17 cellular contexts compared by ENCODE assay signal in the genomic region with DNA sequence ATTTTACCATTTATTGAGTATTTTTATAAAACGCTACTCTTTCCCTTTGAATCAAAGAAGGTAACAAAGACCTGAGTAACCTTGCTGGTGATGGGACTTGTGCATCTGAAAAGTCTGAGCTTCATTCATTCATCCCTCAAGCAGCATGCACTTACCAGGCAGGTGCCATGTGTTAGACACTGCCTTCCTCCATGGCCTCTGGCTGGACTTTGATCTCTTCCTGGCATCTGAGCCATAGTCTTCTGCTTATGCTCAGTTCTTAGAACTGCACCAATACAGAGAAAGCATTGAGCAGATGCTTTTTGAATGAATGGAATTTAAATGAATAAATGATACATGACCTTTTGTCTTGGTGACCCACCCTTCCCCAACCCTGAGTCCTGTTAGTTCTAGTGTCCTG.
DNase-seq lines count a peak whose midpoint lies in the region; ATAC-seq, FAIRE-seq and TF ChIP-seq lines count a peak whose summit lies in the region.
"Had no signal": no experiment of that assay in that cellular context is flagged by ENCODE, and none has a peak within 500 bp of the region (broad histone marks: within the 10 kb centered on the region; RNA-seq: fewer than 3 reads in every experiment).

No MANE protein-coding gene starts in this region.

- CTCF ChIA-PET in HepG2 (lab: Yijun Ruan, JAX; ENCODE audit: low intra/inter-chr PET ratio, low total read pairs), result no interaction called here

- FAIRE-seq in HepG2 (lab: Jason Lieb, UNC), result no peak
- no peak for FAIRE-seq in pancreas (lab: Jason Lieb, UNC)
- FAIRE-seq: A549, GM12892, GM18507 had no signal

- intact Hi-C loops in HepG2 (cut with micrococcal nuclease; ENCODE audit: unreplicated experiment) (no loop called here), pancreas (cut with DNase I) (no loop called here)

- H3K9me3 ChIP-seq in liver (ENCODE audit: control insufficient read depth in 4 of 4, low read length in 3 of 4) (no peaks in the 10 kb centered on the region), HepG2 (ENCODE audit: low read length) (peaks cover 11% of the 10 kb centered on the region), esophagus (ENCODE audit: control insufficient read depth in 2 of 2, insufficient read depth in 1 of 2, low read depth in 1 of 2, low read length in 1 of 2) (peaks cover 0 to 2% of the 10 kb centered on the region in 2 donors), pancreas (no peaks in the 10 kb centered on the region)
- H3K9me3 ChIP-seq: HAP-1 had no signal

- no TSS peak for BruUV-seq in HepG2 (replicated peaks; lab: Mats Ljungman, UMichigan)

- H3K4me3 ChIP-seq in liver (ENCODE audit: low read depth in 1 of 3, low read length in 3 of 3) (no peak overlapping the region), HepG2 (replicated peaks in 1 of 3; ENCODE audit: insufficient read depth in 1 of 3, low read depth in 2 of 3, low read length in 3 of 3) (no peak overlapping the region), esophagus (ENCODE audit: low read depth in 1 of 2, low read length in 2 of 2) (no peak overlapping the region), pancreas (no peak overlapping the region)
- H3K4me3 ChIP-seq: A549, BLaER1, GM23248, HAP-1 had no signal

- no peaks in the 10 kb centered on the region for H3K79me2 ChIP-seq in HepG2 (ENCODE audit: insufficient read depth, low read length)

- no peak for TF ChIP-seq EP300 in HepG2 (IDR thresholded peaks at IDR 0.05; ENCODE audit: low read depth in 2 of 2, low read length in 2 of 2)
- TF ChIP-seq EP300 in HepG2 (CRISPR knock-in tag; IDR thresholded peaks at IDR 0.05; ENCODE audit: borderline replicate concordance), result no peak

- H3K4me1 Mint-ChIP-seq in activated T-cell treated with anti-CD3 and anti-CD28 coated beads, Interleukin-2, amount 50 U/mL, for 4 hours (ENCODE audit: low read depth), result no peaks in the 10 kb centered on the region
- H3K4me1 Mint-ChIP-seq: CD4-positive, alpha-beta memory T cell had no signal

- no peak for TF ChIP-seq POLR2A in HepG2 (IDR thresholded peaks at IDR 0.05; ENCODE audit: insufficient read depth in 1 of 2, low read depth in 2 of 2, low read length in 2 of 2)

- H3K4me1 ChIP-seq in liver (ENCODE audit: control insufficient read depth in 4 of 4, insufficient read depth in 4 of 4, low read length in 3 of 4), result peaks cover 7 to 15% (median 9%) of the 10 kb centered on the region in 4 donors
- H3K4me1 ChIP-seq in HepG2 (ENCODE audit: insufficient read depth, low read length), result peaks cover 2% of the 10 kb centered on the region
- H3K4me1 ChIP-seq in esophagus (ENCODE audit: control insufficient read depth in 2 of 2, insufficient read depth in 2 of 2, low read length in 1 of 2), result peaks cover 0 to 3% of the 10 kb centered on the region in 2 donors
- H3K4me1 ChIP-seq in pancreas, result peaks cover 8 to 15% (median 13%) of the 10 kb centered on the region in 3 donors
- H3K4me1 ChIP-seq: A549, HAP-1 had no signal

- in situ Hi-C loops in HepG2 (cut with HindIII; ENCODE audit: extremely low pct_ligation_motif_present, low pct_unique_long_range_greater_than_20kb), result no loop called here

- H3K9ac ChIP-seq in liver (ENCODE audit: low read depth in 1 of 2, low read length in 2 of 2) (no peak overlapping the region), HepG2 (ENCODE audit: insufficient read depth, low read depth, low read length) (no peak overlapping the region)
- H3K9ac ChIP-seq: BLaER1, GM23248 had no signal

- ATAC-seq in HepG2, result no peak
- peak; percentile 46 to 74 (median 65) for ATAC-seq in pancreas
- no peak for ATAC-seq in activated T-cell treated with anti-CD3 and anti-CD28 coated beads, Interleukin-2, amount 50 U/mL, for 4 hours
- ATAC-seq in SK-N-SH treated with all-trans-retinoic acid at 6 μM for 48 hours, result no peak
- ATAC-seq: A549 had no signal

- TF ChIP-seq CTCF in liver (IDR thresholded peaks at IDR 0.05; ENCODE audit: low read depth, low read length, missing input control), result no peak
- no peak for TF ChIP-seq CTCF in HepG2 (CRISPR knock-in tag; IDR thresholded peaks at IDR 0.05)
- TF ChIP-seq CTCF in pancreas (IDR thresholded peaks at IDR 0.05), result no peak

- H3K27me3 ChIP-seq in liver (ENCODE audit: control insufficient read depth in 4 of 4, insufficient read depth in 4 of 4, low read length in 3 of 4) (no peaks in the 10 kb centered on the region), HepG2 (ENCODE audit: control insufficient read depth in 1 of 2, insufficient read depth in 2 of 2, low read length in 2 of 2) (no peaks in the 10 kb centered on the region), esophagus (ENCODE audit: control insufficient read depth in 1 of 2, insufficient read depth in 2 of 2, low read length in 2 of 2) (no peaks in the 10 kb centered on the region), pancreas (no peaks in the 10 kb centered on the region)
- H3K27me3 ChIP-seq: BLaER1 had no signal

- no peak overlapping the region for H3K4me2 ChIP-seq in HepG2 (ENCODE audit: low read depth, low read length)
- H3K4me2 ChIP-seq: A549 had no signal

- WGBS in liver, result 95% methylated on average over 1 of the region's 1 CpG
- 26% methylated on average over 1 of the region's 1 CpG for WGBS in HepG2 (ENCODE audit: low lambda C conversion rate)
- WGBS in esophagus, 2 donors, result 69 to 84% methylated on average over 1 of the region's 1 CpG
- 90 to 96% methylated on average over 1 of the region's 1 CpG for WGBS in pancreas, 2 donors

- H3K27ac ChIP-seq in liver (ENCODE audit: low read depth in 1 of 2, low read length in 2 of 2) (no peak overlapping the region), HepG2 (ENCODE audit: extremely low read length, insufficient read depth, low read length) (no peak overlapping the region), esophagus (ENCODE audit: low read depth in 2 of 2, low read length in 1 of 2) (peak overlapping the region; percentile 56 to 66), pancreas (no peak overlapping the region)
- H3K27ac ChIP-seq: 22Rv1, A549, BLaER1, GM23248 had no signal

- POLR2A ChIA-PET in HepG2 (lab: Yijun Ruan, JAX), result no interaction called here

- DNase-seq in HepG2 (ENCODE audit: low spot score) (no peak), pancreas (no peak), putamen (ENCODE audit: low spot score) (no peak)
- no peak for DNase-seq in activated T-cell treated with anti-CD3 and anti-CD28 coated beads, Interleukin-2, amount 50 U/mL, for 4 hours
- DNase-seq: CD4-positive, alpha-beta memory T cell; GDM1; GM23248 had no signal

- no peaks in the 10 kb centered on the region for H3K9me3 Mint-ChIP-seq in activated T-cell treated with anti-CD3 and anti-CD28 coated beads, Interleukin-2, amount 50 U/mL, for 4 hours

- H3K4me3 Mint-ChIP-seq in activated T-cell treated with anti-CD3 and anti-CD28 coated beads, Interleukin-2, amount 50 U/mL, for 4 hours, result no peak overlapping the region
- H3K4me3 Mint-ChIP-seq: CD14-positive monocyte; CD4-positive, alpha-beta memory T cell had no signal

- TF ChIP-seq RAD21 in liver (IDR thresholded peaks at IDR 0.05) (no peak), HepG2 (CRISPR knock-in tag; IDR thresholded peaks at IDR 0.05) (no peak)

- no peak overlapping the region for H2AFZ ChIP-seq in HepG2 (ENCODE audit: low read length)
- H2AFZ ChIP-seq: GM23248 had no signal

- H3K36me3 Mint-ChIP-seq in activated T-cell treated with anti-CD3 and anti-CD28 coated beads, Interleukin-2, amount 50 U/mL, for 4 hours (ENCODE audit: insufficient read depth), result no peaks in the 10 kb centered on the region
- H3K36me3 Mint-ChIP-seq: CD14-positive monocyte; CD4-positive, alpha-beta memory T cell had no signal

- no peaks in the 10 kb centered on the region for H3K36me3 ChIP-seq in liver (ENCODE audit: control insufficient read depth in 4 of 4, insufficient read depth in 3 of 4, low read depth in 1 of 4, low read length in 3 of 4)
- no peaks in the 10 kb centered on the region for H3K36me3 ChIP-seq in HepG2 (replicated peaks in 1 of 2; ENCODE audit: control insufficient read depth in 1 of 2, insufficient read depth in 2 of 2, low read length in 2 of 2)
- no peaks in the 10 kb centered on the region for H3K36me3 ChIP-seq in esophagus (ENCODE audit: control insufficient read depth in 2 of 2, insufficient read depth in 2 of 2, low read length in 1 of 2)
- H3K36me3 ChIP-seq in pancreas, result no peaks in the 10 kb centered on the region
- H3K36me3 ChIP-seq: BLaER1, HAP-1 had no signal

- H3K27me3 Mint-ChIP-seq in activated T-cell treated with anti-CD3 and anti-CD28 coated beads, Interleukin-2, amount 50 U/mL, for 4 hours (ENCODE audit: low read depth), result peaks cover 2% of the 10 kb centered on the region

- no peaks in the 10 kb centered on the region for H4K20me1 ChIP-seq in HepG2 (ENCODE audit: insufficient read depth, low read length)
- H4K20me1 ChIP-seq: BLaER1 had no signal

TF ChIP-seq in HepG2, 621 proteins besides CTCF, POLR2A, EP300 and RAD21 (continues in another document):
- no peak for TF ChIP-seq GATAD2A (CRISPR knock-in tag; IDR thresholded peaks at IDR 0.05)
- no peak for TF ChIP-seq EHMT2 (IDR thresholded peaks at IDR 0.05; ENCODE audit: borderline replicate concordance, low read depth, low read length)
- TF ChIP-seq ZFP36 (IDR thresholded peaks at IDR 0.05; ENCODE audit: borderline replicate concordance, low read depth, low read length, partially characterized antibody), result no peak
- no peak for TF ChIP-seq AGO1 (IDR thresholded peaks at IDR 0.05; ENCODE audit: low read depth, low read length, poor library complexity, severe bottlenecking)
- no peak for TF ChIP-seq NCOA2 (CRISPR knock-in tag; IDR thresholded peaks at IDR 0.05)
- TF ChIP-seq ZBTB3 (CRISPR knock-in tag; IDR thresholded peaks at IDR 0.05; ENCODE audit: borderline replicate concordance, low read depth), result no peak

TF ChIP-seq in SK-N-SH treated with all-trans-retinoic acid at 6 μM for 48 hours, 23 proteins besides CTCF, POLR2A, EP300 and RAD21 (continues in another document):
- no peak for TF ChIP-seq ARNTL (CRISPR knock-in tag; IDR thresholded peaks at IDR 0.05; ENCODE audit: borderline replicate concordance, low read depth)
- TF ChIP-seq BACH2 (CRISPR knock-in tag; IDR thresholded peaks at IDR 0.05; ENCODE audit: borderline replicate concordance), result no peak
- TF ChIP-seq, protein P1, sequence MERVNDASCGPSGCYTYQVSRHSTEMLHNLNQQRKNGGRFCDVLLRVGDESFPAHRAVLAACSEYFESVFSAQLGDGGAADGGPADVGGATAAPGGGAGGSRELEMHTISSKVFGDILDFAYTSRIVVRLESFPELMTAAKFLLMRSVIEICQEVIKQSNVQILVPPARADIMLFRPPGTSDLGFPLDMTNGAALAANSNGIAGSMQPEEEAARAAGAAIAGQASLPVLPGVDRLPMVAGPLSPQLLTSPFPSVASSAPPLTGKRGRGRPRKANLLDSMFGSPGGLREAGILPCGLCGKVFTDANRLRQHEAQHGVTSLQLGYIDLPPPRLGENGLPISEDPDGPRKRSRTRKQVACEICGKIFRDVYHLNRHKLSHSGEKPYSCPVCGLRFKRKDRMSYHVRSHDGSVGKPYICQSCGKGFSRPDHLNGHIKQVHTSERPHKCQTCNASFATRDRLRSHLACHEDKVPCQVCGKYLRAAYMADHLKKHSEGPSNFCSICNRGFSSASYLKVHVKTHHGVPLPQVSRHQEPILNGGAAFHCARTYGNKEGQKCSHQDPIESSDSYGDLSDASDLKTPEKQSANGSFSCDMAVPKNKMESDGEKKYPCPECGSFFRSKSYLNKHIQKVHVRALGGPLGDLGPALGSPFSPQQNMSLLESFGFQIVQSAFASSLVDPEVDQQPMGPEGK (CRISPR knock-in tag; IDR thresholded peaks at IDR 0.05; ENCODE audit: borderline replicate concordance), result no peak
- no peak for TF ChIP-seq ZFP3 (CRISPR knock-in tag; IDR thresholded peaks at IDR 0.05)
- TF ChIP-seq ZNF565 (CRISPR knock-in tag; conservative IDR thresholded peaks at IDR 0.05; ENCODE audit: low read depth), result no peak

Comparison
In these comparisons a context has a peak if more than half of its experiments do, and no peak if none do; other contexts are left out.
1. H3K27ac ChIP-seq: peak in esophagus (2 of 2); none in liver (0 of 2), HepG2 (single experiment) and pancreas (0 of 4).
2. ATAC-seq: peak in pancreas (4 of 4); none in HepG2 (single experiment), activated T-cell treated with anti-CD3 and anti-CD28 coated beads, Interleukin-2, amount 50 U/mL, for 4 hours (0 of 2) and SK-N-SH treated with all-trans-retinoic acid at 6 μM for 48 hours (single experiment).